In genomic region chr4:38730830-38731646, GRCh38 we compare ENCODE assay signal across 8 cellular contexts. TPM values are rescaled to one million over a fixed set of nuclear protein-coding genes. Genes with fewer than 3 reads are reported as not detected.
DNase-seq lines count a peak whose midpoint lies in the region; ATAC-seq, FAIRE-seq and TF ChIP-seq lines count a peak whose summit lies in the region.

No MANE protein-coding gene starts in this region.

- H3K9me3 ChIP-seq in DND-41 (ENCODE audit: insufficient read depth, low read length, severe bottlenecking) (peaks cover 3% of the 10 kb centered on the region), gastroesophageal sphincter (no peaks in the 10 kb centered on the region), ovary (no peaks in the 10 kb centered on the region), tibial nerve (no peaks in the 10 kb centered on the region)

- TF ChIP-seq POLR2A in gastroesophageal sphincter (IDR thresholded peaks at IDR 0.05), result no peak
- no peak for TF ChIP-seq POLR2A in ovary (IDR thresholded peaks at IDR 0.05)
- no peak for TF ChIP-seq POLR2A in tibial nerve (IDR thresholded peaks at IDR 0.05)

- TF ChIP-seq CTCF in DND-41 (IDR thresholded peaks at IDR 0.05; ENCODE audit: borderline replicate concordance, extremely low read depth, low read length, poor library complexity, severe bottlenecking), result peak; percentile 93
- peak; percentile 92 to 97 (median 94) for TF ChIP-seq CTCF in gastroesophageal sphincter (IDR thresholded peaks at IDR 0.05)
- peak; percentile 83 to 89 (median 84) for TF ChIP-seq CTCF in ovary (IDR thresholded peaks at IDR 0.05)
- peak; percentile 86 to 96 (median 94) for TF ChIP-seq CTCF in tibial nerve (IDR thresholded peaks at IDR 0.05)

- H3K27ac ChIP-seq in DND-41 (ENCODE audit: low read length) (no peak overlapping the region), gastroesophageal sphincter (no peak overlapping the region), ovary (no peak overlapping the region), tibial nerve (peak overlapping the region in 2 of 4 donors; percentile 45 to 64)

- intact Hi-C loops in ovary (cut with DNase I), result loop anchor here in 3 of 4 donors (2.0 to 10.0 kb wide), 5 partner anchors 552 to 666 kb away; no protein-coding TSS in a partner anchor

- H3K27me3 ChIP-seq in DND-41 (ENCODE audit: insufficient read depth, low read length, poor library complexity), result no peaks in the 10 kb centered on the region
- H3K27me3 ChIP-seq in gastroesophageal sphincter, result no peaks in the 10 kb centered on the region
- H3K27me3 ChIP-seq in ovary, result no peaks in the 10 kb centered on the region
- H3K27me3 ChIP-seq in tibial nerve, result no peaks in the 10 kb centered on the region

- H3K4me3 ChIP-seq in DND-41 (ENCODE audit: low read depth in 1 of 2, low read length in 2 of 2) (no peak overlapping the region), gastroesophageal sphincter (no peak overlapping the region), ovary (no peak overlapping the region), tibial nerve (no peak overlapping the region)

- WGBS in gastroesophageal sphincter (ENCODE audit: low coverage in 1 of 2), 2 donors, result 49 to 57% methylated on average over 5 to 12 of the region's 23 CpGs
- 29 to 35% (median 32%) methylated on average over 23 of the region's 23 CpGs for WGBS in ovary, 3 donors
- WGBS in tibial nerve, 2 donors, result 27 to 28% methylated on average over 23 of the region's 23 CpGs

- no peaks in the 10 kb centered on the region for H4K20me1 ChIP-seq in DND-41 (ENCODE audit: insufficient read depth, low read length)

- H3K4me1 ChIP-seq in DND-41 (ENCODE audit: insufficient read depth, low read length) (no peaks in the 10 kb centered on the region), gastroesophageal sphincter (peaks cover 0 to 9% (median 0%) of the 10 kb centered on the region in 3 donors), ovary (ENCODE audit: insufficient read depth) (peaks cover 1% of the 10 kb centered on the region), tibial nerve (peaks cover 0 to 23% (median 11%) of the 10 kb centered on the region in 4 donors)

- no peak for FAIRE-seq in HTR-8/SVneo (lab: Jason Lieb, UNC)

- no peak overlapping the region for H3K9ac ChIP-seq in DND-41 (ENCODE audit: low read depth, low read length)

- no peak overlapping the region for H3K4me2 ChIP-seq in DND-41 (ENCODE audit: insufficient read depth, low read length)

- no peaks in the 10 kb centered on the region for H3K36me3 ChIP-seq in DND-41 (ENCODE audit: insufficient read depth, low read length)
- H3K36me3 ChIP-seq in gastroesophageal sphincter, result no peaks in the 10 kb centered on the region
- no peaks in the 10 kb centered on the region for H3K36me3 ChIP-seq in ovary
- no peaks in the 10 kb centered on the region for H3K36me3 ChIP-seq in tibial nerve

- TF ChIP-seq EP300 in gastroesophageal sphincter (IDR thresholded peaks at IDR 0.05) (no peak), ovary (IDR thresholded peaks at IDR 0.05) (no peak), tibial nerve (IDR thresholded peaks at IDR 0.05) (peak in 1 of 2 donors; percentile 41)

- H3K79me2 ChIP-seq in DND-41 (ENCODE audit: insufficient read depth, low read length), result no peaks in the 10 kb centered on the region

- DNase-seq in DND-41 (peak; percentile 76), HTR-8/SVneo (ENCODE audit: insufficient read length, low spot score) (peak; percentile 80), RPMI7951 (ENCODE audit: low read depth) (peak; percentile 66), ovary (peak; percentile 62 to 89 (median 83)), tibial nerve (ENCODE audit: low spot score in 2 of 2) (peak; percentile 78 to 92)
- DNase-seq in activated effector memory CD4-positive, alpha-beta T cell treated with Interleukin-2 at 50 U/mL for 16 hours, result peak; percentile 66

- H2AFZ ChIP-seq in DND-41 (ENCODE audit: low read depth, low read length), result no peak overlapping the region

- ATAC-seq in DND-41 (ENCODE audit: insufficient read depth, low read depth), result peak; percentile 93
- ATAC-seq in GM21526 (IDR thresholded peaks at IDR 0.05; ENCODE audit: low FRiP score, unreplicated experiment), result peak; percentile 58
- ATAC-seq in gastroesophageal sphincter, result peak; percentile 67

RNA-seq across cellular contexts. Expression of gene TLR10, which starts 51.8 kb away (rescaled TPM):
- total RNA-seq in RPMI7951 (2014; rRNA removed; shearing (Covaris generic)), result 0.10 TPM in 1 of 2 replicates, not detected in the other
- under 1 TPM in 1 of 4 donors, not detected in 3; 0.27 TPM for total RNA-seq in gastroesophageal sphincter
- 1 to 10 TPM in 1 of 7 donors, under 1 TPM in 3, not detected in 3; 0.08 to 1.4 (median 0.23) TPM for total RNA-seq in ovary
- under 1 TPM; 0.10 to 0.35 TPM for polyA plus RNA-seq in ovary
- under 1 TPM in 2 of 4 donors, not detected in 2; under 0.01 to 0.22 TPM for total RNA-seq in tibial nerve
